In the genomic region with DNA sequence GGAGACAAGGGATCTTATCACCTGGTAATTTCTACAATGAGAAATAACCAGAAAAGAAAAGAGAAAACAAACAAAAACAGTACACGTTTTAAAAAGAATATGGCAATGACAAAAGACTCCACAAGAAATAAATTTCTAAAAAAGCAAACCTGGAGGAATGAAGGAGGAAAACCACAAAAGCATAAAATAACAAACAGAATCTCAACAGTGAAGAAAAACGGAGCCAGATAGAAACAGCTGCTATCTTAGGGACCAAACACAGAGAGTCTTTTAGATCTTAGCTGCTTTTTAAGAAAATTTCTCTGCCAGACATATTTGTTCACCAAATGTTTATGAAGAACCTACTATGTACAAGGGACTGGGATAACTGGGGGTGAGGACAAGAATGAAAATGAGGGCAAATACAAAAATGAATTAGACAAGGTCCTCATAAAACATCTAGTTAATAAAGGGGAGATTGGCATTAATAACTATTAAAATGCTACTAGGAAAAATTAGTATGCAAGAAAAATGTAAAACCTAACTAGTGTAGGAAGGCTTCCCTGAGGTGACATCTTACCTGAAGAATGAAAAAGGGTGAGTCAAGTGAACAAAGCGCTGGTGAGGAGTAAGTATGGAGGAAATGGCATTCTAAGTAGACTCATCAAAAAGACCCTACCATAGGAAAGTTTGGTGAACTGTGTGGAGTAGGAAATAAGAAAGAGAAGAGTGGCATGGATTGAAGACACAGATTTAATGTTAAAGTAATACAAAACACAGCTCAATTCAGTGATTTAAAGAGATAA, we compare ENCODE assay signal across 18 cellular contexts. TPM values are rescaled to one million over a fixed set of nuclear protein-coding genes. Genes with fewer than 3 reads are reported as not detected.
DNase-seq lines count a peak whose midpoint lies in the region; TF ChIP-seq lines count a peak whose summit lies in the region.
"Had no signal": no experiment of that assay in that cellular context is flagged by ENCODE, and none has a peak within 500 bp of the region (broad histone marks: within the 10 kb centered on the region; RNA-seq: fewer than 3 reads in every experiment).

No MANE protein-coding gene starts in this region.

- no peak overlapping the region for H3T11ph ChIP-seq in H9 (ENCODE audit: low read length)

- H3K4me3 ChIP-seq in SJCRH30: no peak overlapping the region
- no peak overlapping the region for H3K4me3 ChIP-seq in choroid plexus epithelial cell (ENCODE audit: low read depth, low read length)
- H3K4me3 ChIP-seq: colonic mucosa, PC-9, spleen, thoracic aorta had no signal

- no peaks in the 10 kb centered on the region for H3K79me1 ChIP-seq in H9 (ENCODE audit: insufficient read depth, low read depth, low read length, poor library complexity, severe bottlenecking)

- no peak overlapping the region for H3K4me2 ChIP-seq in H9 (ENCODE audit: insufficient read depth, insufficient read length, low read length)
- H3K4me2 ChIP-seq: PC-9 had no signal

- no peak overlapping the region for H2BK15ac ChIP-seq in H9 (ENCODE audit: low read depth, low read length)

- H3K4me3 Mint-ChIP-seq in H9 (no peak overlapping the region), nephron (no peak overlapping the region)
- H3K4me3 Mint-ChIP-seq: stimulated activated effector memory CD8-positive, alpha-beta T cell treated with anti-CD3 and anti-CD28 coated beads, Interleukin-12 subunit alpha, Interleukin-12 subunit beta, amount 100 ng/mL, for 72 hours had no signal

- H3K4me1 ChIP-seq in H9 (ENCODE audit: insufficient read depth, low read length): peaks cover 3% of the 10 kb centered on the region; the same call in 1 of the 2 replicates
- peaks cover 40% of the 10 kb centered on the region for H3K4me1 ChIP-seq in SJCRH30
- H3K4me1 ChIP-seq: colonic mucosa had no signal

- no peak overlapping the region for H2AFZ ChIP-seq in H9 (ENCODE audit: low read length)
- H2AFZ ChIP-seq: PC-9 had no signal

- no peaks in the 10 kb centered on the region for H3K23me2 ChIP-seq in H9 (ENCODE audit: insufficient read length, low read depth, low read length, poor library complexity, severe bottlenecking)

- H3K9me3 ChIP-seq in H9 (ENCODE audit: control insufficient read depth, low read depth, low read length): no peaks in the 10 kb centered on the region
- no peaks in the 10 kb centered on the region for H3K9me3 ChIP-seq in SJCRH30 (replicated peaks)
- H3K9me3 ChIP-seq: colonic mucosa, spleen, thoracic aorta had no signal

- H3K27me3 Mint-ChIP-seq in H9 (ENCODE audit: low read depth) (no peaks in the 10 kb centered on the region), nephron (ENCODE audit: low read depth) (no peaks in the 10 kb centered on the region)

- H3K36me3 ChIP-seq in SJCRH30: no peaks in the 10 kb centered on the region
- H3K36me3 ChIP-seq: colonic mucosa, thoracic aorta had no signal

- H3K4ac ChIP-seq in H9 (ENCODE audit: low read depth, low read length): no peak overlapping the region

- H2BK5ac ChIP-seq in H9 (ENCODE audit: insufficient read length, low read length): no peak overlapping the region

- H3K36me3 Mint-ChIP-seq in H9 (ENCODE audit: insufficient read depth in 1 of 3, low read depth in 3 of 3): peaks cover 5 to 7% (median 5%) of the 10 kb centered on the region in 3 experiments; a peak in 4 of 7 replicates
- H3K36me3 Mint-ChIP-seq in nephron (ENCODE audit: low read depth): peaks cover 22% of the 10 kb centered on the region

- TF ChIP-seq CTCF in H9 (conservative IDR thresholded peaks at IDR 0.05) (no peak), choroid plexus epithelial cell (conservative IDR thresholded peaks at IDR 0.05; ENCODE audit: low read depth, low read length) (no peak), nephron (IDR thresholded peaks at IDR 0.05; ENCODE audit: unreplicated experiment in 3 of 3) (no peak)

- H2BK12ac ChIP-seq in H9 (ENCODE audit: insufficient read length, low read depth, low read length): no peak overlapping the region

- H3K56ac ChIP-seq in H9 (ENCODE audit: insufficient read length, low read depth, low read length): no peak overlapping the region

- peaks cover 20 to 25% of the 10 kb centered on the region in 2 experiments for H3K4me1 Mint-ChIP-seq in H9
- peaks cover 25% of the 10 kb centered on the region for H3K4me1 Mint-ChIP-seq in nephron

- H3K9me3 Mint-ChIP-seq in H9 (peaks cover 0 to 1% of the 10 kb centered on the region in 2 experiments; a peak in 1 of 5 replicates), nephron (no peaks in the 10 kb centered on the region)
- H3K9me3 Mint-ChIP-seq: stimulated activated effector memory CD8-positive, alpha-beta T cell treated with anti-CD3 and anti-CD28 coated beads, Interleukin-12 subunit alpha, Interleukin-12 subunit beta, amount 100 ng/mL, for 72 hours had no signal

- H2AK5ac ChIP-seq in H9 (ENCODE audit: insufficient read length, low read length): no peak overlapping the region

- no peak overlapping the region for H2BK20ac ChIP-seq in H9 (ENCODE audit: low read depth, low read length, poor library complexity, severe bottlenecking)

- no peak overlapping the region for H4K91ac ChIP-seq in H9 (ENCODE audit: insufficient read length, low read depth, low read length)

- no peaks in the 10 kb centered on the region for H4K20me1 ChIP-seq in H9 (ENCODE audit: control insufficient read depth, insufficient read depth, insufficient read length)

- peaks cover 9% of the 10 kb centered on the region for H3K79me2 ChIP-seq in H9 (ENCODE audit: insufficient read depth, low read length)

- H4K5ac ChIP-seq in H9 (ENCODE audit: insufficient read length, low read depth, low read length): no peak overlapping the region

- no peak overlapping the region for H4K8ac ChIP-seq in H9 (replicated peaks; ENCODE audit: insufficient read length, low read depth, low read length)

- no peak overlapping the region for H3K14ac ChIP-seq in H9 (ENCODE audit: insufficient read depth, low read length)

- H3K9ac ChIP-seq in H9 (ENCODE audit: extremely low read depth, insufficient read length, low read length): no peak overlapping the region

- no peak overlapping the region for H3K23ac ChIP-seq in H9 (ENCODE audit: insufficient read length, low read depth, low read length)

- no peak for DNase-seq in H9
- peak in 1 of 2 experiments; percentile 47 for DNase-seq in SJCRH30
- peak; percentile 69 for DNase-seq in choroid plexus epithelial cell (ENCODE audit: low read depth)
- DNase-seq in NCI-H69 (lab: John Stamatoyannopoulos, UW): no peak
- no peak for DNase-seq in HT-29 (ENCODE audit: low spot score)
- no peak for DNase-seq in NCI-H748 treated with DMSO at 0.1 percent for 48 hours (lab: John Stamatoyannopoulos, UW)
- DNase-seq: activated CD4-positive, alpha-beta T cell treated with anti-CD3 and anti-CD28 coated beads, Interleukin-2, amount 50 U/mL, for 48 hours; colonic mucosa; DMS 273 treated with DMSO at 0.1 percent for 48 hours; left ventricle myocardium superior; NCI-H1092 treated with DMSO at 0.1 percent for 48 hours; PC-9; posterior cingulate gyrus; spleen had no signal

- H3K27me3 ChIP-seq in H9 (ENCODE audit: insufficient read depth, low read length): no peaks in the 10 kb centered on the region
- H3K27me3 ChIP-seq in SJCRH30: no peaks in the 10 kb centered on the region
- H3K27me3 ChIP-seq: colonic mucosa, spleen had no signal

- WGBS in H9 (ENCODE audit: extremely low coverage, insufficient read length, low lambda C conversion rate): no CpG with 5 or more reads among the region's 3 CpGs

- H2BK120ac ChIP-seq in H9 (ENCODE audit: low read depth, low read length, poor library complexity, severe bottlenecking): no peak overlapping the region

- no peak overlapping the region for H3K27ac ChIP-seq in H9 (ENCODE audit: insufficient read length, low read depth, low read length)
- H3K27ac ChIP-seq in SJCRH30: peak overlapping the region; percentile 35; the same call in 1 of the 2 replicates
- H3K27ac ChIP-seq: PC-9, spleen, thoracic aorta had no signal

- H3K18ac ChIP-seq in H9 (ENCODE audit: insufficient read length, low read depth, low read length): no peak overlapping the region

- H3K27ac Mint-ChIP-seq in H9: peak overlapping the region in 2 of 3 experiments; percentile 3 to 74; a peak in 4 of 7 replicates
- H3K27ac Mint-ChIP-seq in nephron: peak overlapping the region; percentile 17 to 82 (median 58)

RNA-seq across cellular contexts. Expression of a gene that starts 34.3 kb away (rescaled TPM):
- 39.3 and 41.9 TPM in 2 replicates for total RNA-seq in H9 (2021)
- total RNA-seq in SJCRH30 (2014; rRNA removed; shearing (Covaris generic)): 25.4 and 26.4 TPM in 2 replicates
- 8.9 and 9.7 TPM in 2 replicates for total RNA-seq in HT-29 (2014; rRNA removed; shearing (Covaris generic))

RNA-seq across cellular contexts. Expression of a gene that starts 58.8 kb away (rescaled TPM):
- not detected in 2 replicates for total RNA-seq in H9 (2021)
- 0.06 TPM in 1 of 2 replicates, not detected in the other for total RNA-seq in SJCRH30 (2014; rRNA removed; shearing (Covaris generic))
- not detected in 2 replicates for total RNA-seq in HT-29 (2014; rRNA removed; shearing (Covaris generic))
- total RNA-seq: colonic mucosa, glomerular endothelial cell, PC-9, spleen, thoracic aorta had no signal
